Comparison of ENCODE assay signal across 13 cellular contexts in genomic region chr17:45346255-45347015, GRCh38. TPM values are rescaled to one million over a fixed set of nuclear protein-coding genes. Genes with fewer than 3 reads are reported as not detected.
A peak's percentile ranks its signal among the peaks of the same experiment; 100 is the strongest.
DNase-seq lines count a peak whose midpoint lies in the region; ATAC-seq and TF ChIP-seq lines count a peak whose summit lies in the region.
"Had no signal": no experiment of that assay in that cellular context is flagged by ENCODE, and none has a peak within 500 bp of the region (broad histone marks: within the 10 kb centered on the region; RNA-seq: fewer than 3 reads in every experiment).

No MANE protein-coding gene starts in this region.

- 0 out of 2 replicates have a peak overlapping the region, but pooled peaks have one; percentile 74 for H2AFZ ChIP-seq in GM23338

- H3K27ac Mint-ChIP-seq in GM23338 = no peak overlapping the region
- no peak overlapping the region for H3K27ac Mint-ChIP-seq in T-helper 2 cell treated with Interferon-gamma antibody and Interleukin-4, amounts not matched to agents 5 μg/mL and 100 μg/mL, for 36 hours
- H3K27ac Mint-ChIP-seq: activated T-helper 1 cell treated with anti-CD3 and anti-CD28 coated beads, Interleukin-12 subunit alpha, Interleukin-12 subunit beta, Interleukin-2, Interleukin-4 antibody, amounts not matched to agents 30 ng/mL and 10 ng/mL and 1 ng/mL, durations not matched to agents 14 hours and 24 hours and 36 hours; natural killer cell had no signal

- no peaks in the 10 kb centered on the region; the same call in 2 of the 3 replicates for H3K36me3 Mint-ChIP-seq in GM23338 (ENCODE audit: low read depth)
- no peaks in the 10 kb centered on the region for H3K36me3 Mint-ChIP-seq in T-helper 2 cell treated with Interferon-gamma antibody and Interleukin-4, amounts not matched to agents 5 μg/mL and 100 μg/mL, for 36 hours (ENCODE audit: low read depth)
- H3K36me3 Mint-ChIP-seq: natural killer cell had no signal

- no peaks in the 10 kb centered on the region for H3K9me2 ChIP-seq in GM23338 (ENCODE audit: insufficient read depth)

- H3K27me3 Mint-ChIP-seq in GM23338 (ENCODE audit: insufficient read depth, low read depth, poor library complexity) = peaks cover 3% of the 10 kb centered on the region
- H3K27me3 Mint-ChIP-seq in T-helper 2 cell treated with Interferon-gamma antibody and Interleukin-4, amounts not matched to agents 5 μg/mL and 100 μg/mL, for 36 hours (ENCODE audit: low read depth) = peaks cover 23% of the 10 kb centered on the region

- H3K27ac ChIP-seq in GM23338 (ENCODE audit: low read depth) (no peak overlapping the region), coronary artery (peak overlapping the region in 1 of 2 donors; percentile 72), skin epidermis (peak overlapping the region in 16 of 21 experiments; percentile 3 to 84 (median 52))
- H3K27ac ChIP-seq: C4-2B had no signal

- DNase-seq in GM23338 (ENCODE audit: low spot score) (no peak), coronary artery (ENCODE audit: low spot score) (peak; percentile 71), islet precursor cell (peak; percentile 62), NCI-H1694 (lab: John Stamatoyannopoulos, UW) (no peak), GOT3 (lab: John Stamatoyannopoulos, UW) (no peak)
- no peak for DNase-seq in activated T-cell treated with anti-CD3 and anti-CD28 coated beads, Interleukin-2, amount 50 U/mL, for 1 hour
- no peak for DNase-seq in T-helper 2 cell treated with Interferon-gamma antibody and Interleukin-4, amounts not matched to agents 5 μg/mL and 100 μg/mL, for 36 hours (ENCODE audit: low spot score)
- DNase-seq: activated CD4-positive, alpha-beta T cell treated with anti-CD3 and anti-CD28 coated beads, Interleukin-2, amount 50 U/mL, for 1 hour; natural killer cell; NCI-H2171 had no signal

- no peak overlapping the region for H3K4me3 Mint-ChIP-seq in GM23338
- H3K4me3 Mint-ChIP-seq in T-helper 2 cell treated with Interferon-gamma antibody and Interleukin-4, amounts not matched to agents 5 μg/mL and 100 μg/mL, for 36 hours = no peak overlapping the region
- H3K4me3 Mint-ChIP-seq: activated T-helper 1 cell treated with anti-CD3 and anti-CD28 coated beads, Interleukin-12 subunit alpha, Interleukin-12 subunit beta, Interleukin-2, Interleukin-4 antibody, amounts not matched to agents 30 ng/mL and 10 ng/mL and 1 ng/mL, durations not matched to agents 14 hours and 24 hours and 36 hours; natural killer cell had no signal

- no peaks in the 10 kb centered on the region for H4K20me1 ChIP-seq in GM23338 (replicated peaks; ENCODE audit: insufficient read depth)

- H3K79me2 ChIP-seq in GM23338 (replicated peaks; ENCODE audit: insufficient read depth) = no peaks in the 10 kb centered on the region

- H3K27me3 ChIP-seq in GM23338 (ENCODE audit: insufficient read depth) = no peaks in the 10 kb centered on the region

- H3K4me1 ChIP-seq in GM23338 (ENCODE audit: insufficient read depth) = peaks cover 11% of the 10 kb centered on the region

- H3K4me2 ChIP-seq in GM23338 = no peak overlapping the region

- H3K4me1 Mint-ChIP-seq in GM23338 = peaks cover 10% of the 10 kb centered on the region
- H3K4me1 Mint-ChIP-seq in T-helper 2 cell treated with Interferon-gamma antibody and Interleukin-4, amounts not matched to agents 5 μg/mL and 100 μg/mL, for 36 hours (ENCODE audit: low read depth) = no peaks in the 10 kb centered on the region
- H3K4me1 Mint-ChIP-seq: natural killer cell had no signal

- H3K4me3 ChIP-seq in GM23338 (no peak overlapping the region), coronary artery (no peak overlapping the region), skin epidermis (no peak overlapping the region)

- H3K36me3 ChIP-seq in GM23338 (ENCODE audit: insufficient read depth) = no peaks in the 10 kb centered on the region

- no peaks in the 10 kb centered on the region; the same call in 1 of the 2 replicates for H3F3A ChIP-seq in GM23338 (replicated peaks; ENCODE audit: low read depth)

- no peak for ATAC-seq in GM23338
- ATAC-seq: natural killer cell had no signal

- no peak for TF ChIP-seq CTCF in GM23338 (conservative IDR thresholded peaks at IDR 0.05; ENCODE audit: low read depth in 2 of 2)
- no peak for TF ChIP-seq CTCF in coronary artery (IDR thresholded peaks at IDR 0.05)

- peaks cover 3% of the 10 kb centered on the region; the same call in 2 of the 3 replicates for H3K9me3 Mint-ChIP-seq in GM23338
- peaks cover 5% of the 10 kb centered on the region for H3K9me3 Mint-ChIP-seq in T-helper 2 cell treated with Interferon-gamma antibody and Interleukin-4, amounts not matched to agents 5 μg/mL and 100 μg/mL, for 36 hours
- H3K9me3 Mint-ChIP-seq: natural killer cell had no signal

TF ChIP-seq in GM23338, 12 proteins besides CTCF, POLR2A, EP300 and RAD21 (continues in another document):
- no peak for TF ChIP-seq ZNF114 (CRISPR knock-in tag; IDR thresholded peaks at IDR 0.05)
- no peak for TF ChIP-seq EZH2 (IDR thresholded peaks at IDR 0.05; ENCODE audit: low read depth, unreplicated experiment)
- TF ChIP-seq ZNF462 (CRISPR knock-in tag; IDR thresholded peaks at IDR 0.05) = no peak
- TF ChIP-seq POLR2AphosphoS5 (IDR thresholded peaks at IDR 0.05; ENCODE audit: low read depth) = no peak
- TF ChIP-seq EZH2phosphoT487 (IDR thresholded peaks at IDR 0.05; ENCODE audit: unreplicated experiment) = no peak
- TF ChIP-seq ZNF331 (CRISPR knock-in tag; IDR thresholded peaks at IDR 0.05; ENCODE audit: low read depth) = no peak
- no peak for TF ChIP-seq NANOG (IDR thresholded peaks at IDR 0.05; ENCODE audit: borderline replicate concordance)
- TF ChIP-seq ETS1 (IDR thresholded peaks at IDR 0.05) = no peak
- TF ChIP-seq STAT1 (IDR thresholded peaks at IDR 0.05; ENCODE audit: unreplicated experiment) = no peak

RNA-seq across cellular contexts. Expression of gene MAP3K14, which starts 29.6 kb away (rescaled TPM):
- total RNA-seq in GM23338 (2014; rRNA removed; shearing (Covaris generic)) = 3.9 and 4.9 TPM in 2 replicates
- 1.3 and 1.4 TPM in 2 replicates for polyA plus RNA-seq in GM23338 (2016; fragmentation: Nextera tagmentation; extraction: Ambion mirVana)

Comparison
In these comparisons a context has a peak if more than half of its experiments do, and no peak if none do; other contexts are left out.
1. DNase-seq: peak in coronary artery (single experiment) and islet precursor cell (single experiment); none in GM23338 (single experiment), NCI-H1694 (single experiment), activated T-cell treated with anti-CD3 and anti-CD28 coated beads, Interleukin-2, amount 50 U/mL, for 1 hour (single experiment), T-helper 2 cell treated with Interferon-gamma antibody and Interleukin-4, amounts not matched to agents 5 μg/mL and 100 μg/mL, for 36 hours (single experiment) and GOT3 (single experiment).